10 cellular contexts compared by ENCODE assay signal in genomic region chr3:100002599-100003350, GRCh38.
DNase-seq lines count a peak whose midpoint lies in the region; ATAC-seq and TF ChIP-seq lines count a peak whose summit lies in the region.
"Had no signal": no experiment of that assay in that cellular context is flagged by ENCODE, and none has a peak within 500 bp of the region (broad histone marks: within the 10 kb centered on the region; RNA-seq: fewer than 3 reads in every experiment).

No MANE protein-coding gene starts in this region.

- peak overlapping the region; percentile 94 for H3K27ac ChIP-seq in RWPE2 (ENCODE audit: poor library complexity, severe bottlenecking)
- peak overlapping the region; percentile 93 for H3K27ac ChIP-seq in foreskin keratinocyte
- H3K27ac ChIP-seq in smooth muscle cell (ENCODE audit: low read depth): peak overlapping the region; percentile 91
- H3K27ac ChIP-seq: BLaER1 treated with 17β-estradiol and CSF1 and Interleukin-3, amounts not matched to agents 10 nM and 100 nM had no signal

- H3K9me3 ChIP-seq in RWPE2 (ENCODE audit: severe bottlenecking) (no peaks in the 10 kb centered on the region), smooth muscle cell (replicated peaks; ENCODE audit: low read depth) (no peaks in the 10 kb centered on the region)

- peak overlapping the region; percentile 57 for H3K9ac ChIP-seq in smooth muscle cell (ENCODE audit: low read depth)
- H3K9ac ChIP-seq: BLaER1 treated with 17β-estradiol and CSF1 and Interleukin-3, amounts not matched to agents 10 nM and 100 nM had no signal

- H3K79me2 ChIP-seq in smooth muscle cell (ENCODE audit: low read depth): no peaks in the 10 kb centered on the region

- peak; percentile 27 for DNase-seq in NCI-H510A treated with DMSO at 0.1 percent for 48 hours (lab: John Stamatoyannopoulos, UW)
- DNase-seq in NCI-H510A (lab: John Stamatoyannopoulos, UW): no peak
- DNase-seq in RWPE2 (ENCODE audit: low spot score): peak; percentile 78
- peak; percentile 98 to 99 for DNase-seq in foreskin keratinocyte
- DNase-seq in smooth muscle cell (lab: John Stamatoyannopoulos, UW; ENCODE audit: unreplicated experiment): no peak
- DNase-seq: stimulated activated CD4-positive, alpha-beta T cell treated with anti-CD3 and anti-CD28 coated beads, Interleukin-1b, Interleukin-23, amount 100 ng/mL, for 48 hours had no signal

- H4K20me1 ChIP-seq in smooth muscle cell (ENCODE audit: low read depth): no peaks in the 10 kb centered on the region

- no peak for TF ChIP-seq CTCF in RWPE2 (IDR thresholded peaks at IDR 0.05; ENCODE audit: poor library complexity, severe bottlenecking)
- no peak for TF ChIP-seq CTCF in foreskin keratinocyte (conservative IDR thresholded peaks at IDR 0.05)
- no peak for TF ChIP-seq CTCF in smooth muscle cell (IDR thresholded peaks at IDR 0.05; ENCODE audit: borderline replicate concordance, insufficient read depth, poor library complexity, severe bottlenecking)

- H3K4me1 ChIP-seq in RWPE2 (ENCODE audit: insufficient read depth, poor library complexity, severe bottlenecking): peaks cover 47% of the 10 kb centered on the region
- peaks cover 30% of the 10 kb centered on the region for H3K4me1 ChIP-seq in foreskin keratinocyte
- H3K4me1 ChIP-seq in smooth muscle cell (ENCODE audit: low read depth): peaks cover 21% of the 10 kb centered on the region
- H3K4me1 ChIP-seq: BLaER1 treated with 17β-estradiol and CSF1 and Interleukin-3, amounts not matched to agents 10 nM and 100 nM had no signal

- no peak overlapping the region for H2AFZ ChIP-seq in smooth muscle cell (ENCODE audit: low read depth)

- H3K4me2 ChIP-seq in smooth muscle cell: peak overlapping the region; percentile 54
- H3K4me2 ChIP-seq: BLaER1 treated with 17β-estradiol and CSF1 and Interleukin-3, amounts not matched to agents 10 nM and 100 nM had no signal

- H3K27me3 ChIP-seq in RWPE2 (ENCODE audit: insufficient read depth, poor library complexity, severe bottlenecking) (no peaks in the 10 kb centered on the region), foreskin keratinocyte (no peaks in the 10 kb centered on the region), smooth muscle cell (ENCODE audit: low read depth) (no peaks in the 10 kb centered on the region)
- H3K27me3 ChIP-seq: BLaER1 treated with 17β-estradiol and CSF1 and Interleukin-3, amounts not matched to agents 10 nM and 100 nM had no signal

- ATAC-seq in RWPE2 (ENCODE audit: low read depth) (peak; percentile 95), foreskin keratinocyte (peak; percentile 96), HG03342 (IDR thresholded peaks at IDR 0.05; ENCODE audit: unreplicated experiment) (no peak), GM19452 (IDR thresholded peaks at IDR 0.05; ENCODE audit: unreplicated experiment) (no peak), GM21825 (IDR thresholded peaks at IDR 0.05; ENCODE audit: unreplicated experiment) (no peak)

- H3K36me3 ChIP-seq in RWPE2 (ENCODE audit: low read depth): no peaks in the 10 kb centered on the region
- H3K36me3 ChIP-seq in smooth muscle cell (ENCODE audit: low read depth): no peaks in the 10 kb centered on the region

- H3K4me3 ChIP-seq in RWPE2 (ENCODE audit: severe bottlenecking) (no peak overlapping the region), smooth muscle cell (no peak overlapping the region)
- H3K4me3 ChIP-seq: BLaER1 treated with 17β-estradiol and CSF1 and Interleukin-3, amounts not matched to agents 10 nM and 100 nM had no signal

- H3F3A ChIP-seq in smooth muscle cell (ENCODE audit: low read depth): no peaks in the 10 kb centered on the region

- 41% methylated on average over 4 of the region's 4 CpGs for WGBS in smooth muscle cell (ENCODE audit: low lambda C conversion rate)

Comparison
In these comparisons a context has a peak if more than half of its experiments do, and no peak if none do; other contexts are left out.
1. DNase-seq: peak in NCI-H510A treated with DMSO at 0.1 percent for 48 hours (single experiment), RWPE2 (single experiment) and foreskin keratinocyte (2 of 2); none in NCI-H510A (single experiment) and smooth muscle cell (single experiment).
2. ATAC-seq: peak in RWPE2 (single experiment) and foreskin keratinocyte (single experiment); none in HG03342 (single experiment), GM19452 (single experiment) and GM21825 (single experiment).
3. Peak in every context shown above with its lines, with median percentiles within 50 percentile points of each other: H3K27ac ChIP-seq.